18 cellular contexts compared by ENCODE assay signal in genomic region chr10:86556532-86556931, GRCh38. TPM values are rescaled to one million over a fixed set of nuclear protein-coding genes. Genes with fewer than 3 reads are reported as not detected.
A peak's percentile ranks its signal among the peaks of the same experiment; 100 is the strongest.
DNase-seq lines count a peak whose midpoint lies in the region; ATAC-seq and TF ChIP-seq lines count a peak whose summit lies in the region.
"Had no signal": no experiment of that assay in that cellular context is flagged by ENCODE, and none has a peak within 500 bp of the region (broad histone marks: within the 10 kb centered on the region; RNA-seq: fewer than 3 reads in every experiment).

No MANE protein-coding gene starts in this region.

- H3K4me3 ChIP-seq in PC-9 (no peak overlapping the region), sigmoid colon (no peak overlapping the region), A673 (ENCODE audit: low read depth, low read length, poor library complexity, severe bottlenecking) (no peak overlapping the region)
- H3K4me3 ChIP-seq: HAP-1, SJCRH30 had no signal

- no peaks in the 10 kb centered on the region for H3F3A ChIP-seq in PC-9 (ENCODE audit: insufficient read depth, low read depth)

- no peaks in the 10 kb centered on the region for H3K79me2 ChIP-seq in PC-9 (ENCODE audit: low read depth)

- TF ChIP-seq CTCF in PC-9 (conservative IDR thresholded peaks at IDR 0.05) = no peak
- TF ChIP-seq CTCF in sigmoid colon (IDR thresholded peaks at IDR 0.05) = no peak
- TF ChIP-seq CTCF in A673 (conservative IDR thresholded peaks at IDR 0.05; ENCODE audit: low read depth, low read length) = no peak

- H3K4me1 Mint-ChIP-seq in stimulated activated effector memory CD8-positive, alpha-beta T cell treated with anti-CD3 and anti-CD28 coated beads, Interleukin-12 subunit alpha, Interleukin-12 subunit beta, amount 100 ng/mL, for 72 hours = no peaks in the 10 kb centered on the region
- H3K4me1 Mint-ChIP-seq: CD8-positive, alpha-beta memory T cell; T-cell had no signal

- no peak overlapping the region for H3K4me3 Mint-ChIP-seq in stimulated activated effector memory CD8-positive, alpha-beta T cell treated with anti-CD3 and anti-CD28 coated beads, Interleukin-12 subunit alpha, Interleukin-12 subunit beta, amount 100 ng/mL, for 72 hours
- H3K4me3 Mint-ChIP-seq: CD8-positive, alpha-beta memory T cell; T-cell had no signal

- no peak for TF ChIP-seq EP300 in sigmoid colon (IDR thresholded peaks at IDR 0.05)

- no peaks in the 10 kb centered on the region for H3K9me3 Mint-ChIP-seq in stimulated activated effector memory CD8-positive, alpha-beta T cell treated with anti-CD3 and anti-CD28 coated beads, Interleukin-12 subunit alpha, Interleukin-12 subunit beta, amount 100 ng/mL, for 72 hours
- H3K9me3 Mint-ChIP-seq: CD8-positive, alpha-beta memory T cell; T-cell had no signal

- H3K9me2 ChIP-seq in PC-9 (ENCODE audit: insufficient read depth) = no peaks in the 10 kb centered on the region

- 55 to 72% methylated on average over 3 of the region's 3 CpGs for WGBS in sigmoid colon, 2 donors

- H4K20me1 ChIP-seq in PC-9 (ENCODE audit: insufficient read depth) = no peaks in the 10 kb centered on the region

- H3K4me1 ChIP-seq in PC-9 (replicated peaks; ENCODE audit: insufficient read depth) = peaks cover 8% of the 10 kb centered on the region; the same call in 1 of the 2 replicates
- H3K4me1 ChIP-seq in sigmoid colon = no peaks in the 10 kb centered on the region
- H3K4me1 ChIP-seq in A673 (ENCODE audit: insufficient read depth, low read length, poor library complexity, severe bottlenecking) = no peaks in the 10 kb centered on the region
- H3K4me1 ChIP-seq: HAP-1, SJCRH30 had no signal

- peak; percentile 21 for ATAC-seq in stimulated activated effector memory CD8-positive, alpha-beta T cell treated with anti-CD3 and anti-CD28 coated beads, Interleukin-12 subunit alpha, Interleukin-12 subunit beta, amount 100 ng/mL, for 72 hours
- ATAC-seq: T-cell had no signal

- H3K9me3 ChIP-seq in PC-9 (ENCODE audit: insufficient read depth, low read depth) = no peaks in the 10 kb centered on the region
- H3K9me3 ChIP-seq in sigmoid colon = no peaks in the 10 kb centered on the region
- no peaks in the 10 kb centered on the region for H3K9me3 ChIP-seq in A673 (ENCODE audit: low read depth, low read length, poor library complexity, severe bottlenecking)
- H3K9me3 ChIP-seq: HAP-1, SJCRH30 had no signal

- DNase-seq in NCI-H1105 treated with DMSO at 0.1 percent for 48 hours (lab: John Stamatoyannopoulos, UW) (peak; percentile 46), NCI-H1105 (lab: John Stamatoyannopoulos, UW) (no peak), COLO668 (lab: John Stamatoyannopoulos, UW; ENCODE audit: unreplicated experiment) (peak; percentile 38), PC-9 (peak; percentile 22 to 64), sigmoid colon (no peak), A673 (ENCODE audit: low spot score) (no peak)
- no peak for DNase-seq in stimulated activated effector memory CD8-positive, alpha-beta T cell treated with anti-CD3 and anti-CD28 coated beads, Interleukin-12 subunit alpha, Interleukin-12 subunit beta, amount 100 ng/mL, for 72 hours (ENCODE audit: low spot score in 2 of 2)
- no peak for DNase-seq in activated naive CD4-positive, alpha-beta T cell treated with Interleukin-2 at 50 U/mL for 16 hours
- DNase-seq: 8988T; AML-193; C1 segment of cervical spinal cord; CD8-positive, alpha-beta memory T cell; NCI-H1694; NCI-H2171; SJCRH30; T-cell had no signal

- H2AFZ ChIP-seq in PC-9 = no peak overlapping the region

- BruUV-seq in PC-9 (replicated peaks; lab: Mats Ljungman, UMichigan) = no TSS peak
- BruUV-seq in A673 (replicated peaks; lab: Mats Ljungman, UMichigan) = no TSS peak

- H3K36me3 ChIP-seq in PC-9 (ENCODE audit: low read depth) = no peaks in the 10 kb centered on the region
- no peaks in the 10 kb centered on the region for H3K36me3 ChIP-seq in sigmoid colon
- H3K36me3 ChIP-seq in A673 (ENCODE audit: insufficient read depth, low read length, poor library complexity, severe bottlenecking) = no peaks in the 10 kb centered on the region
- H3K36me3 ChIP-seq: HAP-1, SJCRH30 had no signal

- no peaks in the 10 kb centered on the region for H3K27me3 ChIP-seq in PC-9 (ENCODE audit: insufficient read depth, low read depth)
- no peaks in the 10 kb centered on the region for H3K27me3 ChIP-seq in sigmoid colon
- no peaks in the 10 kb centered on the region for H3K27me3 ChIP-seq in A673 (replicated peaks; ENCODE audit: insufficient read depth, low read depth, low read length, poor library complexity)
- H3K27me3 ChIP-seq: SJCRH30 had no signal

- H3K4me2 ChIP-seq in PC-9 = peak overlapping the region; percentile 18; the same call in 1 of the 2 replicates
- H3K4me2 ChIP-seq: KMS-11 had no signal

- TF ChIP-seq POLR2A in sigmoid colon (IDR thresholded peaks at IDR 0.05) = no peak

- H3K27ac ChIP-seq in PC-9 = no peak overlapping the region
- no peak overlapping the region for H3K27ac ChIP-seq in sigmoid colon
- H3K27ac ChIP-seq in A673 (ENCODE audit: low read depth, low read length, poor library complexity, severe bottlenecking) = no peak overlapping the region
- H3K27ac ChIP-seq: KMS-11, SJCRH30 had no signal

- CTCF ChIA-PET in PC-9 (lab: Charles Lee) = no interaction called here
- CTCF ChIA-PET in A673 (lab: Charles Lee) = interaction anchor here (0.9 kb wide), 1 partner anchor 29 kb away, joined by 3 read pairs; no protein-coding TSS in a partner anchor

- H3K36me3 Mint-ChIP-seq in stimulated activated effector memory CD8-positive, alpha-beta T cell treated with anti-CD3 and anti-CD28 coated beads, Interleukin-12 subunit alpha, Interleukin-12 subunit beta, amount 100 ng/mL, for 72 hours = no peaks in the 10 kb centered on the region
- H3K36me3 Mint-ChIP-seq: CD8-positive, alpha-beta memory T cell; T-cell had no signal

- no peak overlapping the region for H3K27ac Mint-ChIP-seq in stimulated activated effector memory CD8-positive, alpha-beta T cell treated with anti-CD3 and anti-CD28 coated beads, Interleukin-12 subunit alpha, Interleukin-12 subunit beta, amount 100 ng/mL, for 72 hours
- H3K27ac Mint-ChIP-seq: CD8-positive, alpha-beta memory T cell; T-cell had no signal

- intact Hi-C loops in PC-9 (cut with micrococcal nuclease; ENCODE audit: unreplicated experiment) = no loop called here
- intact Hi-C loops in sigmoid colon (cut with DNase I) = no loop called here
- intact Hi-C loops in A673 (cut with micrococcal nuclease; ENCODE audit: unreplicated experiment) = no loop called here

- POLR2A ChIA-PET in PC-9 (lab: Charles Lee; ENCODE audit: unreplicated experiment) = no interaction called here
- POLR2A ChIA-PET in A673 (lab: Charles Lee; ENCODE audit: low non-redundant PET) = no interaction called here

RNA-seq across cellular contexts. Expression of gene WAPL, which starts 34.9 kb away (rescaled TPM):
- total RNA-seq in PC-9 (2021) = 17.9 and 20.9 TPM in 2 replicates
- 10 to 100 TPM; 33.8 to 44.2 (median 37.0) TPM for total RNA-seq in sigmoid colon
- 10 to 100 TPM; 15.0 to 18.8 (median 17.6) TPM for polyA plus RNA-seq in sigmoid colon
- total RNA-seq in A673 (2021) = 47.0 and 49.4 TPM in 2 replicates

Comparison
In these comparisons a context has a peak if more than half of its experiments do, and no peak if none do; other contexts are left out.
1. DNase-seq: peak in NCI-H1105 treated with DMSO at 0.1 percent for 48 hours (single experiment), COLO668 (single experiment) and PC-9 (2 of 2); none in NCI-H1105 (single experiment), stimulated activated effector memory CD8-positive, alpha-beta T cell treated with anti-CD3 and anti-CD28 coated beads, Interleukin-12 subunit alpha, Interleukin-12 subunit beta, amount 100 ng/mL, for 72 hours (0 of 2), activated naive CD4-positive, alpha-beta T cell treated with Interleukin-2 at 50 U/mL for 16 hours (single experiment), sigmoid colon (single experiment) and A673 (single experiment).